Comparison of ENCODE assay signal across 23 cellular contexts in the genomic region with DNA sequence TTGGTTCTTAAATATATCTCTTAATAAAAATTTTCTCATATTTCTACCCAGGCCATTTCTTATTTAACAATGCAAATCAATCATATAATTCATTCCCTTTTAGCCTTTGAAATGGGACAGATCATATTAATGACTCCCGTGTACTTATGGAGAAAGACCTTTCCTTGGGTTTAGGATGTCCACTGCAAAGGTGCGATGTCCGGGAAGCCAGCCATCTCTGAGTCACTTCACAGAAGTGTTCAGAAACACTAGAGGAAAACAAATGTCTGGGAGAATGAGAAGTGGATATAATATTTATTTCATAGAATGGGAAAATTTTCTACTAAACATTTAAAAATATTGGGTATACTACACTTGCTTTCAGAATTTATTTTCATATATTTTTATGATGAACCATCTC.
"Had no signal": no experiment of that assay in that cellular context is flagged by ENCODE, and none has a peak within 500 bp of the region (broad histone marks: within the 10 kb centered on the region; RNA-seq: fewer than 3 reads in every experiment).

No MANE protein-coding gene starts in this region.

- H3K9me3 Mint-ChIP-seq: dendritic cell treated with granulocyte-macrophage colony-stimulating factor and Interleukin-4, amounts not matched to agents 40 ng/mL and 50 ng/mL, for 4 days; effector memory CD8-positive, alpha-beta T cell; nephron had no signal

- H3K27ac Mint-ChIP-seq: dendritic cell treated with granulocyte-macrophage colony-stimulating factor and Interleukin-4, amounts not matched to agents 40 ng/mL and 50 ng/mL, for 4 days; effector memory CD8-positive, alpha-beta T cell; nephron had no signal

- H3K4me1 ChIP-seq: esophagus squamous epithelium, gastrocnemius medialis, left ventricle myocardium inferior, psoas muscle, spleen, stomach had no signal

- H3K4me3 Mint-ChIP-seq: dendritic cell treated with granulocyte-macrophage colony-stimulating factor and Interleukin-4, amounts not matched to agents 40 ng/mL and 50 ng/mL, for 4 days; effector memory CD8-positive, alpha-beta T cell; naive B cell; nephron had no signal

- H3K4me1 Mint-ChIP-seq: naive B cell, nephron had no signal

- H3K27ac ChIP-seq: epithelial cell of prostate, esophagus squamous epithelium, gastrocnemius medialis, left ventricle myocardium inferior, psoas muscle, spleen, stomach, thoracic aorta had no signal

- H3K9me3 ChIP-seq: esophagus squamous epithelium, gastrocnemius medialis, psoas muscle, spleen, stomach, thoracic aorta had no signal

- DNase-seq: effector memory CD8-positive, alpha-beta T cell; esophagus squamous epithelium; gastrocnemius medialis; glutamatergic neuron; left ventricle myocardium inferior; mesendoderm; naive B cell; psoas muscle; retina; spleen; stimulated activated CD4-positive, alpha-beta T cell treated with anti-CD3 and anti-CD28 coated beads, Interleukin-15, amount 100 ng/mL, for 24 hours; stimulated activated CD4-positive, alpha-beta T cell treated with anti-CD3 and anti-CD28 coated beads, Interleukin-1b, Interleukin-23, amount 100 ng/mL, for 48 hours; stimulated activated CD4-positive, alpha-beta T cell treated with anti-CD3 and anti-CD28 coated beads, Interleukin-4, amount 100 ng/mL, for 4 hours; stimulated activated naive CD4-positive, alpha-beta T cell; stomach; substantia nigra; trophoblast cell had no signal

- H3K36me3 ChIP-seq: spleen, thoracic aorta had no signal

- ATAC-seq: effector memory CD8-positive, alpha-beta T cell; gastrocnemius medialis; psoas muscle; sciatic nerve had no signal

- H3K36me3 Mint-ChIP-seq: naive B cell had no signal

- H3K27me3 Mint-ChIP-seq: dendritic cell treated with granulocyte-macrophage colony-stimulating factor and Interleukin-4, amounts not matched to agents 40 ng/mL and 50 ng/mL, for 4 days; effector memory CD8-positive, alpha-beta T cell; naive B cell had no signal

- H3K27me3 ChIP-seq: esophagus squamous epithelium, gastrocnemius medialis, spleen, stomach had no signal

- H3K4me3 ChIP-seq: esophagus squamous epithelium, gastrocnemius medialis, left ventricle myocardium inferior, lung, psoas muscle, spleen, stomach, thoracic aorta had no signal
